In the genomic region with DNA sequence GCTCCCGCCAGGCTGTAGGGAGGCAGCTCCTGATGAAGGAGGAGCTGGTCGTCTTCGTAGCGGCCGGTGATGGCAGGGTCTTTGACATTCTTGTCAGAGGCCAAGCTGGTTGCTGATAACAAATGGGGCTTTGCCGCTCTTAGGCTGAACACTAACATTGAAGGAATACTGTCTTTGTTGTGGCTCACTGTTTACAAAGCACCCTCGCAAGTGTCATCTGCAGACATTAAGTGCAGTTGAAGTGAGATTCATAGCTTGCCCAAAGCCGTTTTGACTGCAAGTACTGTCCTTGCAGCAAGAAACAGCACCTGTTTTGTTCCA, we compare ENCODE assay signal across 1 cellular context.
TF ChIP-seq lines count a peak whose summit lies in the region.

No MANE protein-coding gene starts in this region.

TF ChIP-seq in GM23338, 12 proteins besides CTCF, POLR2A, EP300 and RAD21 (continued from another document):
- TF ChIP-seq, protein P1, sequence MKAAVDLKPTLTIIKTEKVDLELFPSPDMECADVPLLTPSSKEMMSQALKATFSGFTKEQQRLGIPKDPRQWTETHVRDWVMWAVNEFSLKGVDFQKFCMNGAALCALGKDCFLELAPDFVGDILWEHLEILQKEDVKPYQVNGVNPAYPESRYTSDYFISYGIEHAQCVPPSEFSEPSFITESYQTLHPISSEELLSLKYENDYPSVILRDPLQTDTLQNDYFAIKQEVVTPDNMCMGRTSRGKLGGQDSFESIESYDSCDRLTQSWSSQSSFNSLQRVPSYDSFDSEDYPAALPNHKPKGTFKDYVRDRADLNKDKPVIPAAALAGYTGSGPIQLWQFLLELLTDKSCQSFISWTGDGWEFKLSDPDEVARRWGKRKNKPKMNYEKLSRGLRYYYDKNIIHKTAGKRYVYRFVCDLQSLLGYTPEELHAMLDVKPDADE (IDR thresholded peaks at IDR 0.05): no peak
- TF ChIP-seq NANOG (IDR thresholded peaks at IDR 0.05; ENCODE audit: borderline replicate concordance) (no peak), JUNB (IDR thresholded peaks at IDR 0.05; ENCODE audit: unreplicated experiment) (no peak), POLR2AphosphoS5 (IDR thresholded peaks at IDR 0.05; ENCODE audit: low read depth) (no peak), EZH2 (IDR thresholded peaks at IDR 0.05; ENCODE audit: low read depth, unreplicated experiment) (no peak), ZNF114 (CRISPR knock-in tag; IDR thresholded peaks at IDR 0.05) (no peak)
